20 cellular contexts compared by ENCODE assay signal in genomic region chr10:68553599-68553998, GRCh38.
"Had no signal": no experiment of that assay in that cellular context is flagged by ENCODE, and none has a peak within 500 bp of the region (broad histone marks: within the 10 kb centered on the region; RNA-seq: fewer than 3 reads in every experiment).

No MANE protein-coding gene starts in this region.

- H3K4me3 Mint-ChIP-seq: IgD-negative memory B cell had no signal

- H3K27ac ChIP-seq: RWPE1 had no signal

- DNase-seq: KBM-7, MV-4-11, NCI-H1048, NCI-H1105, NCI-H1417, NCI-H1436 treated with DMSO at 0.1 percent for 48 hours, NCI-H1694, NCI-H187 treated with DMSO at 0.1 percent for 48 hours, NCI-H2029 treated with DMSO at 0.1 percent for 48 hours, NCI-H2227 treated with DMSO at 0.1 percent for 48 hours, NCI-H524, NCI-H526 treated with DMSO at 0.1 percent for 48 hours, NCI-H748 treated with DMSO at 0.1 percent for 48 hours, PC-3, SHP77, T-helper 1 cell had no signal

- ATAC-seq: Panc1, PC-3, SK-N-SH treated with all-trans-retinoic acid at 6 μM for 48 hours had no signal

- H3K27ac Mint-ChIP-seq: IgD-negative memory B cell had no signal
